12 cellular contexts compared by ENCODE assay signal in the genomic region with DNA sequence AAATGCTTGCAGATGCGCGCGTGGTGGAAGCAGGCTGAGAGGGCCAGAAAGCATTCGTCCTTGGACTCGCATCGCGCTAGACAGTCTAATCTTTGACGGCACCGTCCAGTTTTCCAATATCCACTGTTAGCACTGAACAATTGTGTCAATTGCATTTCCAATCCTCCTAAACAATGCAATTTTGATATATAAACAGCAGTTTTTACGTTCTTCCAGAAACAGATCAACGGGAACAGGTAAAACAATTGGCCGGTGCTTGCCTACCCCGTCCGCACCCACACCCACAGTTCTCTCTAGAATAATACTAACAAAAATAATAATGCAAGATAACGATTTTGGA. TPM values are rescaled to one million over a fixed set of nuclear protein-coding genes. Genes with fewer than 3 reads are reported as not detected.
A peak's percentile ranks its signal among the peaks of the same experiment; 100 is the strongest.
DNase-seq lines count a peak whose midpoint lies in the region; ATAC-seq and TF ChIP-seq lines count a peak whose summit lies in the region.
"Had no signal": no experiment of that assay in that cellular context is flagged by ENCODE, and none has a peak within 500 bp of the region (broad histone marks: within the 10 kb centered on the region; RNA-seq: fewer than 3 reads in every experiment).

No MANE protein-coding gene starts in this region.

- H3K27me3 ChIP-seq in HUES64 (ENCODE audit: insufficient read depth, low read length), result peaks cover 31% of the 10 kb centered on the region
- H3K27me3 ChIP-seq in breast epithelium, result no peaks in the 10 kb centered on the region
- peaks cover 0 to 5% of the 10 kb centered on the region in 2 donors for H3K27me3 ChIP-seq in body of pancreas
- H3K27me3 ChIP-seq: uterus had no signal

- TF ChIP-seq POLR2A in breast epithelium (IDR thresholded peaks at IDR 0.05), result no peak
- no peak for TF ChIP-seq POLR2A in body of pancreas (IDR thresholded peaks at IDR 0.05)

- H3K27ac Mint-ChIP-seq in CD14-positive monocyte (no peak overlapping the region), nephron progenitor cell (no peak overlapping the region)

- H3K4me1 Mint-ChIP-seq in CD14-positive monocyte, result peaks cover 11% of the 10 kb centered on the region
- H3K4me1 Mint-ChIP-seq in nephron progenitor cell, result peaks cover 49% of the 10 kb centered on the region

- no peak for ATAC-seq in body of pancreas

- peak; percentile 49 for TF ChIP-seq CTCF in CD14-positive monocyte (IDR thresholded peaks at IDR 0.05)
- no peak for TF ChIP-seq CTCF in breast epithelium (IDR thresholded peaks at IDR 0.05)
- TF ChIP-seq CTCF in nephron progenitor cell (IDR thresholded peaks at IDR 0.05), result no peak
- TF ChIP-seq CTCF in body of pancreas (IDR thresholded peaks at IDR 0.05), result no peak

- H3K36me3 Mint-ChIP-seq in CD14-positive monocyte (no peaks in the 10 kb centered on the region), nephron progenitor cell (ENCODE audit: low read depth) (no peaks in the 10 kb centered on the region)

- H3K4me3 Mint-ChIP-seq in CD14-positive monocyte, result peak overlapping the region in 1 of 2 donors; percentile 88
- peak overlapping the region; percentile 72 for H3K4me3 Mint-ChIP-seq in nephron progenitor cell

- H3K36me3 ChIP-seq in HUES64 (ENCODE audit: insufficient read depth, low read length) (no peaks in the 10 kb centered on the region), breast epithelium (no peaks in the 10 kb centered on the region), body of pancreas (replicated peaks in 1 of 2; ENCODE audit: insufficient read depth in 1 of 2, low read depth in 2 of 2) (no peaks in the 10 kb centered on the region)
- H3K36me3 ChIP-seq: neutrophil, uterus had no signal

- WGBS in HUES64, result 35% methylated on average over 14 of the region's 15 CpGs
- WGBS in body of pancreas, 2 donors, result 20 to 21% methylated on average over 15 of the region's 15 CpGs

- H3K9me3 ChIP-seq in HUES64 (ENCODE audit: insufficient read depth, low read depth, low read length), result no peaks in the 10 kb centered on the region
- H3K9me3 ChIP-seq in breast epithelium, result no peaks in the 10 kb centered on the region
- no peaks in the 10 kb centered on the region for H3K9me3 ChIP-seq in body of pancreas
- H3K9me3 ChIP-seq: neutrophil, uterus had no signal

- peaks cover 28 to 48% (median 34%) of the 10 kb centered on the region in 3 donors for H3K27me3 Mint-ChIP-seq in CD14-positive monocyte (ENCODE audit: low read depth in 3 of 3)
- H3K27me3 Mint-ChIP-seq in nephron progenitor cell (ENCODE audit: low read depth, poor library complexity), result peaks cover 70% of the 10 kb centered on the region

- peak overlapping the region; percentile 61; the same call in 1 of the 2 replicates for H3K4me3 ChIP-seq in HUES64 (ENCODE audit: low read length)
- peak overlapping the region in 2 of 3 donors; percentile 49 to 66 for H3K4me3 ChIP-seq in breast epithelium
- no peak overlapping the region for H3K4me3 ChIP-seq in body of pancreas

- DNase-seq in CD14-positive monocyte (ENCODE audit: low spot score) (no peak), breast epithelium (ENCODE audit: low spot score in 2 of 2) (no peak), nephron progenitor cell (no peak), body of pancreas (no peak), DMS 273 (lab: John Stamatoyannopoulos, UW; ENCODE audit: unreplicated experiment) (no peak)
- DNase-seq in stimulated activated CD8-positive, alpha-beta memory T cell treated with anti-CD3 and anti-CD28 coated beads, Interleukin-4, amount 100 ng/mL, for 48 hours, result no peak
- no peak for DNase-seq in stimulated activated naive CD4-positive, alpha-beta T cell treated with Interleukin-2 at 50 U/mL for 16 hours (lab: John Stamatoyannopoulos, UW)
- DNase-seq: DMS53, NCI-H1105 had no signal

- H3K27ac ChIP-seq in HUES64 (ENCODE audit: low read depth, low read length) (no peak overlapping the region), breast epithelium (no peak overlapping the region), body of pancreas (no peak overlapping the region)
- H3K27ac ChIP-seq: neutrophil, uterus had no signal

- no peaks in the 10 kb centered on the region for H3K4me1 ChIP-seq in HUES64 (ENCODE audit: insufficient read depth, low read length)
- peaks cover 0 to 4% of the 10 kb centered on the region in 2 donors for H3K4me1 ChIP-seq in breast epithelium
- peaks cover 23% of the 10 kb centered on the region for H3K4me1 ChIP-seq in body of pancreas
- H3K4me1 ChIP-seq: uterus had no signal

- H3K9ac ChIP-seq in HUES64 (ENCODE audit: low read depth, low read length), result no peak overlapping the region; the same call in 1 of the 2 replicates

- peaks cover 0 to 4% (median 0%) of the 10 kb centered on the region in 7 donors for H3K9me3 Mint-ChIP-seq in CD14-positive monocyte
- no peaks in the 10 kb centered on the region for H3K9me3 Mint-ChIP-seq in nephron progenitor cell

- intact Hi-C loops in CD14-positive monocyte (cut with micrococcal nuclease) (loop anchor here (5.0 kb wide), 2 partner anchors 63 to 68 kb away; a partner anchor contains a TSS), breast epithelium (cut with DNase I; ENCODE audit: low total_unique reads) (loop anchor here (10.0 kb wide), 1 partner anchor 71 kb away; no protein-coding TSS in a partner anchor), body of pancreas (cut with DNase I) (loop anchor here (10.0 kb wide), 1 partner anchor 669 kb away; no protein-coding TSS in a partner anchor)

RNA-seq across cellular contexts. Expression of a gene that starts 17.2 kb away (rescaled TPM):
- polyA plus RNA-seq in CD14-positive monocyte, result not detected
- polyA plus RNA-seq in HUES64 (2013, experiment 1 of 2), result not detected
- polyA plus RNA-seq in HUES64 (2013, experiment 2 of 2), result not detected
- total RNA-seq in breast epithelium (under 1 TPM in 1 of 3 donors, not detected in 2; 0.16 TPM), body of pancreas (not detected)

RNA-seq across cellular contexts. Expression of a gene that starts 35.6 kb away (rescaled TPM):
- not detected for polyA plus RNA-seq in CD14-positive monocyte
- polyA plus RNA-seq in HUES64 (2013, experiment 1 of 2), result 0.15 TPM
- polyA plus RNA-seq in HUES64 (2013, experiment 2 of 2), result 0.13 TPM
- total RNA-seq in breast epithelium (under 1 TPM; 0.15 to 0.48 (median 0.33) TPM), body of pancreas (under 1 TPM in 1 of 2 donors, not detected in 1; 0.26 TPM)

Comparison
In these comparisons a context has a peak if more than half of its experiments do, and no peak if none do; other contexts are left out.
1. H3K4me3 ChIP-seq: peak in HUES64 (single experiment) and breast epithelium (2 of 3); none in body of pancreas (0 of 2).